In genomic region chr17:38617967-38618760, GRCh38 we compare ENCODE assay signal across 1 cellular context.
TF ChIP-seq lines count a peak whose summit lies in the region.

No MANE protein-coding gene starts in this region.

TF ChIP-seq in HepG2, 621 proteins besides CTCF, POLR2A, EP300 and RAD21 (continued from another document and continues in another):
- no peak for TF ChIP-seq TRAFD1 (CRISPR knock-in tag; IDR thresholded peaks at IDR 0.05; ENCODE audit: borderline replicate concordance)
- TF ChIP-seq ZNF264 (CRISPR knock-in tag; IDR thresholded peaks at IDR 0.05) = no peak
- TF ChIP-seq, protein P1, sequence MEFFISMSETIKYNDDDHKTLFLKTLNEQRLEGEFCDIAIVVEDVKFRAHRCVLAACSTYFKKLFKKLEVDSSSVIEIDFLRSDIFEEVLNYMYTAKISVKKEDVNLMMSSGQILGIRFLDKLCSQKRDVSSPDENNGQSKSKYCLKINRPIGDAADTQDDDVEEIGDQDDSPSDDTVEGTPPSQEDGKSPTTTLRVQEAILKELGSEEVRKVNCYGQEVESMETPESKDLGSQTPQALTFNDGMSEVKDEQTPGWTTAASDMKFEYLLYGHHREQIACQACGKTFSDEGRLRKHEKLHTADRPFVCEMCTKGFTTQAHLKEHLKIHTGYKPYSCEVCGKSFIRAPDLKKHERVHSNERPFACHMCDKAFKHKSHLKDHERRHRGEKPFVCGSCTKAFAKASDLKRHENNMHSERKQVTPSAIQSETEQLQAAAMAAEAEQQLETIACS (CRISPR knock-in tag; IDR thresholded peaks at IDR 0.05) = no peak
- peak; percentile 74 for TF ChIP-seq ETV5 (CRISPR knock-in tag; IDR thresholded peaks at IDR 0.05; ENCODE audit: borderline replicate concordance)
- TF ChIP-seq ATF2 (CRISPR knock-in tag; IDR thresholded peaks at IDR 0.05) = 0 out of 2 replicates have a peak, but pooled peaks have one; percentile 30
- 0 out of 2 replicates have a peak, but pooled peaks have one; percentile 31 for TF ChIP-seq NR2C2 (CRISPR knock-in tag; IDR thresholded peaks at IDR 0.05; ENCODE audit: borderline replicate concordance)
- TF ChIP-seq ZNF619 (CRISPR knock-in tag; IDR thresholded peaks at IDR 0.05) = 0 out of 2 replicates have a peak, but pooled peaks have one; percentile 64
- TF ChIP-seq, protein P2, sequence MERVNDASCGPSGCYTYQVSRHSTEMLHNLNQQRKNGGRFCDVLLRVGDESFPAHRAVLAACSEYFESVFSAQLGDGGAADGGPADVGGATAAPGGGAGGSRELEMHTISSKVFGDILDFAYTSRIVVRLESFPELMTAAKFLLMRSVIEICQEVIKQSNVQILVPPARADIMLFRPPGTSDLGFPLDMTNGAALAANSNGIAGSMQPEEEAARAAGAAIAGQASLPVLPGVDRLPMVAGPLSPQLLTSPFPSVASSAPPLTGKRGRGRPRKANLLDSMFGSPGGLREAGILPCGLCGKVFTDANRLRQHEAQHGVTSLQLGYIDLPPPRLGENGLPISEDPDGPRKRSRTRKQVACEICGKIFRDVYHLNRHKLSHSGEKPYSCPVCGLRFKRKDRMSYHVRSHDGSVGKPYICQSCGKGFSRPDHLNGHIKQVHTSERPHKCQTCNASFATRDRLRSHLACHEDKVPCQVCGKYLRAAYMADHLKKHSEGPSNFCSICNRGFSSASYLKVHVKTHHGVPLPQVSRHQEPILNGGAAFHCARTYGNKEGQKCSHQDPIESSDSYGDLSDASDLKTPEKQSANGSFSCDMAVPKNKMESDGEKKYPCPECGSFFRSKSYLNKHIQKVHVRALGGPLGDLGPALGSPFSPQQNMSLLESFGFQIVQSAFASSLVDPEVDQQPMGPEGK (CRISPR knock-in tag; IDR thresholded peaks at IDR 0.05) = peak; percentile 53; the same call in 1 of the 2 replicates
- no peak for TF ChIP-seq SP1 (IDR thresholded peaks at IDR 0.05)
- TF ChIP-seq SP1 (CRISPR knock-in tag; IDR thresholded peaks at IDR 0.05) = no peak
- TF ChIP-seq NRL (CRISPR knock-in tag; IDR thresholded peaks at IDR 0.05; ENCODE audit: borderline replicate concordance) = 0 out of 2 replicates have a peak, but pooled peaks have one; percentile 14
- TF ChIP-seq, protein P3, sequence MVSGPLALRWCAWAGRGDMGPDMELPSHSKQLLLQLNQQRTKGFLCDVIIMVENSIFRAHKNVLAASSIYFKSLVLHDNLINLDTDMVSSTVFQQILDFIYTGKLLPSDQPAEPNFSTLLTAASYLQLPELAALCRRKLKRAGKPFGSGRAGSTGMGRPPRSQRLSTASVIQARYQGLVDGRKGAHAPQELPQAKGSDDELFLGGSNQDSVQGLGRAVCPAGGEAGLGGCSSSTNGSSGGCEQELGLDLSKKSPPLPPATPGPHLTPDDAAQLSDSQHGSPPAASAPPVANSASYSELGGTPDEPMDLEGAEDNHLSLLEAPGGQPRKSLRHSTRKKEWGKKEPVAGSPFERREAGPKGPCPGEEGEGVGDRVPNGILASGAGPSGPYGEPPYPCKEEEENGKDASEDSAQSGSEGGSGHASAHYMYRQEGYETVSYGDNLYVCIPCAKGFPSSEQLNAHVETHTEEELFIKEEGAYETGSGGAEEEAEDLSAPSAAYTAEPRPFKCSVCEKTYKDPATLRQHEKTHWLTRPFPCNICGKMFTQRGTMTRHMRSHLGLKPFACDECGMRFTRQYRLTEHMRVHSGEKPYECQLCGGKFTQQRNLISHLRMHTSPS (CRISPR knock-in tag; IDR thresholded peaks at IDR 0.05; ENCODE audit: low read depth) = peak; percentile 79
- no peak; the same call in 1 of the 2 replicates for TF ChIP-seq ZBED4 (CRISPR knock-in tag; IDR thresholded peaks at IDR 0.05; ENCODE audit: borderline replicate concordance)
- no peak for TF ChIP-seq ZNF766 (CRISPR knock-in tag; IDR thresholded peaks at IDR 0.05; ENCODE audit: borderline replicate concordance)
- no peak for TF ChIP-seq PRPF4 (IDR thresholded peaks at IDR 0.05; ENCODE audit: low read depth, low read length, poor library complexity, severe bottlenecking)
- no peak for TF ChIP-seq FOSL1 (CRISPR knock-in tag; IDR thresholded peaks at IDR 0.05; ENCODE audit: borderline replicate concordance)
- no peak for TF ChIP-seq ZNF777 (CRISPR knock-in tag; IDR thresholded peaks at IDR 0.05)
- no peak for TF ChIP-seq ZBTB40 (IDR thresholded peaks at IDR 0.05)
- no peak; the same call in 1 of the 2 replicates for TF ChIP-seq ZBTB40 (CRISPR knock-in tag; IDR thresholded peaks at IDR 0.05)
- TF ChIP-seq, protein P4, sequence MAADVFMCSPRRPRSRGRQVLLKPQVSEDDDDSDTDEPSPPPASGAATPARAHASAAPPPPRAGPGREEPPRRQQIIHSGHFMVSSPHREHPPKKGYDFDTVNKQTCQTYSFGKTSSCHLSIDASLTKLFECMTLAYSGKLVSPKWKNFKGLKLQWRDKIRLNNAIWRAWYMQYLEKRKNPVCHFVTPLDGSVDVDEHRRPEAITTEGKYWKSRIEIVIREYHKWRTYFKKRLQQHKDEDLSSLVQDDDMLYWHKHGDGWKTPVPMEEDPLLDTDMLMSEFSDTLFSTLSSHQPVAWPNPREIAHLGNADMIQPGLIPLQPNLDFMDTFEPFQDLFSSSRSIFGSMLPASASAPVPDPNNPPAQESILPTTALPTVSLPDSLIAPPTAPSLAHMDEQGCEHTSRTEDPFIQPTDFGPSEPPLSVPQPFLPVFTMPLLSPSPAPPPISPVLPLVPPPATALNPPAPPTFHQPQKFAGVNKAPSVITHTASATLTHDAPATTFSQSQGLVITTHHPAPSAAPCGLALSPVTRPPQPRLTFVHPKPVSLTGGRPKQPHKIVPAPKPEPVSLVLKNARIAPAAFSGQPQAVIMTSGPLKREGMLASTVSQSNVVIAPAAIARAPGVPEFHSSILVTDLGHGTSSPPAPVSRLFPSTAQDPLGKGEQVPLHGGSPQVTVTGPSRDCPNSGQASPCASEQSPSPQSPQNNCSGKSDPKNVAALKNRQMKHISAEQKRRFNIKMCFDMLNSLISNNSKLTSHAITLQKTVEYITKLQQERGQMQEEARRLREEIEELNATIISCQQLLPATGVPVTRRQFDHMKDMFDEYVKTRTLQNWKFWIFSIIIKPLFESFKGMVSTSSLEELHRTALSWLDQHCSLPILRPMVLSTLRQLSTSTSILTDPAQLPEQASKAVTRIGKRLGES (CRISPR knock-in tag; IDR thresholded peaks at IDR 0.05; ENCODE audit: borderline replicate concordance) = no peak
- peak; percentile 23 to 30; a peak in 1 of 4 replicates for TF ChIP-seq NR2F1 (CRISPR knock-in tag; IDR thresholded peaks at IDR 0.05)
- no peak for TF ChIP-seq RFXANK (CRISPR knock-in tag; IDR thresholded peaks at IDR 0.05)
- TF ChIP-seq ONECUT2 (CRISPR knock-in tag; IDR thresholded peaks at IDR 0.05) = peak; percentile 53
- TF ChIP-seq ZNF251 (CRISPR knock-in tag; IDR thresholded peaks at IDR 0.05) = no peak
- no peak for TF ChIP-seq ZNF430 (CRISPR knock-in tag; IDR thresholded peaks at IDR 0.05)
- TF ChIP-seq, protein P5, sequence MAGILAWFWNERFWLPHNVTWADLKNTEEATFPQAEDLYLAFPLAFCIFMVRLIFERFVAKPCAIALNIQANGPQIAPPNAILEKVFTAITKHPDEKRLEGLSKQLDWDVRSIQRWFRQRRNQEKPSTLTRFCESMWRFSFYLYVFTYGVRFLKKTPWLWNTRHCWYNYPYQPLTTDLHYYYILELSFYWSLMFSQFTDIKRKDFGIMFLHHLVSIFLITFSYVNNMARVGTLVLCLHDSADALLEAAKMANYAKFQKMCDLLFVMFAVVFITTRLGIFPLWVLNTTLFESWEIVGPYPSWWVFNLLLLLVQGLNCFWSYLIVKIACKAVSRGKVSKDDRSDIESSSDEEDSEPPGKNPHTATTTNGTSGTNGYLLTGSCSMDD (CRISPR knock-in tag; IDR thresholded peaks at IDR 0.05) = no peak
- no peak for TF ChIP-seq SALL2 (CRISPR knock-in tag; IDR thresholded peaks at IDR 0.05)
